ENCODE assay signal across 10 cellular contexts in the genomic region with DNA sequence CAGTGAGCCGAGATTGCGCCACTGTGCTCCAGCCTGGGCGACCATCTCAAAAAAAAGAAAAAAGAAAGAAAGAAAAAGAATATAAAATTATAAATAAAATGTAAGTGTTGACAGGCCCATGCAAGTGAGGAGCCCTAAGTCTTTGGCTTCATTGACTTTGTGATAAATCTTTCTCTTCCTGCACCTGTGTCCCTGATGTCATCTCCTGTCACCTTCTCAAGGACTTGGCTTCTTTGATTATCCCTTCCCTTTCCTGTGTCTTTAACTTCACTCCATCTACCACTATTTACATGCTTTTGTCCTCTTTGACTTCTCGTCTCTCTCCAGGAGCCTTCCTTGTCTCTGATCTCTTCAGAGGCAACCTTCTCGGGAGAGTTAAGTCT. TPM values are rescaled to one million over a fixed set of nuclear protein-coding genes. Genes with fewer than 3 reads are reported as not detected.
DNase-seq lines count a peak whose midpoint lies in the region; ATAC-seq and TF ChIP-seq lines count a peak whose summit lies in the region.
"Had no signal": no experiment of that assay in that cellular context is flagged by ENCODE, and none has a peak within 500 bp of the region (broad histone marks: within the 10 kb centered on the region; RNA-seq: fewer than 3 reads in every experiment).

No MANE protein-coding gene starts in this region.

- intact Hi-C loops in activated CD8-positive, alpha-beta T cell treated with anti-CD3 and anti-CD28 coated beads for 36 hours (cut with micrococcal nuclease): loop anchor here (5.0 kb wide), 1 partner anchor 46 kb away; no protein-coding TSS in a partner anchor
- intact Hi-C loops in testis (cut with DNase I; ENCODE audit: low total_unique reads): no loop called here

- WGBS in testis, 2 donors: 76 to 81% methylated on average over 5 of the region's 5 CpGs

- H3K4me1 Mint-ChIP-seq in activated naive CD4-positive, alpha-beta T cell treated with anti-CD3 and anti-CD28 coated beads, Interleukin-2, amount 10 ng/mL, durations not matched to agents 7 days and 5 days: peaks cover 29% of the 10 kb centered on the region
- peaks cover 54% of the 10 kb centered on the region for H3K4me1 Mint-ChIP-seq in activated CD8-positive, alpha-beta T cell treated with anti-CD3 and anti-CD28 coated beads for 36 hours (ENCODE audit: low read depth)
- H3K4me1 Mint-ChIP-seq in memory B cell: peaks cover 30% of the 10 kb centered on the region

- H3K27ac ChIP-seq in thoracic aorta: peak overlapping the region; percentile 29 to 71
- H3K27ac ChIP-seq in testis: peak overlapping the region in 1 of 2 donors; percentile 23

- H3K27me3 ChIP-seq in thoracic aorta (replicated peaks; ENCODE audit: insufficient read depth): no peaks in the 10 kb centered on the region
- H3K27me3 ChIP-seq in testis: no peaks in the 10 kb centered on the region
- no peaks in the 10 kb centered on the region for H3K27me3 ChIP-seq in BE2C

- H3K4me1 ChIP-seq in thoracic aorta (ENCODE audit: control insufficient read depth in 1 of 2, low read depth in 2 of 2): peaks cover 0 to 13% of the 10 kb centered on the region in 2 donors
- H3K4me1 ChIP-seq in testis: no peaks in the 10 kb centered on the region
- H3K4me1 ChIP-seq in BE2C: no peaks in the 10 kb centered on the region

- no peak for DNase-seq in activated naive CD4-positive, alpha-beta T cell treated with anti-CD3 and anti-CD28 coated beads, Interleukin-2, amount 10 ng/mL, durations not matched to agents 7 days and 5 days
- no peak for DNase-seq in activated naive CD4-positive, alpha-beta T cell (lab: John Stamatoyannopoulos, UW)
- DNase-seq in activated CD8-positive, alpha-beta T cell treated with anti-CD3 and anti-CD28 coated beads for 36 hours: no peak
- DNase-seq in memory B cell (ENCODE audit: low spot score in 2 of 2): no peak
- no peak for DNase-seq in thoracic aorta (ENCODE audit: low spot score)
- DNase-seq in LoVo (ENCODE audit: low spot score): no peak
- DNase-seq in testis: no peak
- no peak for DNase-seq in BE2C
- DNase-seq: NCI-H1694, retina had no signal

- H3K4me3 ChIP-seq in thoracic aorta: peak overlapping the region; percentile 59
- H3K4me3 ChIP-seq in testis: no peak overlapping the region
- H3K4me3 ChIP-seq in BE2C (ENCODE audit: low read depth, low read length): no peak overlapping the region

- H3K36me3 ChIP-seq in thoracic aorta: no peaks in the 10 kb centered on the region
- H3K36me3 ChIP-seq in testis (ENCODE audit: low read depth, missing control alignments): no peaks in the 10 kb centered on the region
- no peaks in the 10 kb centered on the region for H3K36me3 ChIP-seq in BE2C

- H3K36me3 Mint-ChIP-seq in activated naive CD4-positive, alpha-beta T cell treated with anti-CD3 and anti-CD28 coated beads, Interleukin-2, amount 10 ng/mL, durations not matched to agents 7 days and 5 days: peaks cover 1% of the 10 kb centered on the region
- peaks cover 3% of the 10 kb centered on the region for H3K36me3 Mint-ChIP-seq in activated CD8-positive, alpha-beta T cell treated with anti-CD3 and anti-CD28 coated beads for 36 hours (ENCODE audit: low read depth)
- H3K36me3 Mint-ChIP-seq in memory B cell: no peaks in the 10 kb centered on the region

- no peaks in the 10 kb centered on the region for H3K9me3 Mint-ChIP-seq in activated naive CD4-positive, alpha-beta T cell treated with anti-CD3 and anti-CD28 coated beads, Interleukin-2, amount 10 ng/mL, durations not matched to agents 7 days and 5 days
- peaks cover 2% of the 10 kb centered on the region for H3K9me3 Mint-ChIP-seq in activated CD8-positive, alpha-beta T cell treated with anti-CD3 and anti-CD28 coated beads for 36 hours
- no peaks in the 10 kb centered on the region for H3K9me3 Mint-ChIP-seq in memory B cell

- no peaks in the 10 kb centered on the region for H3K9me3 ChIP-seq in thoracic aorta
- no peaks in the 10 kb centered on the region for H3K9me3 ChIP-seq in testis
- H3K9me3 ChIP-seq in BE2C: no peaks in the 10 kb centered on the region

- peak overlapping the region; percentile 72 for H3K27ac Mint-ChIP-seq in activated naive CD4-positive, alpha-beta T cell treated with anti-CD3 and anti-CD28 coated beads, Interleukin-2, amount 10 ng/mL, durations not matched to agents 7 days and 5 days
- H3K27ac Mint-ChIP-seq in activated CD8-positive, alpha-beta T cell treated with anti-CD3 and anti-CD28 coated beads for 36 hours: peak overlapping the region; percentile 80
- peak overlapping the region; percentile 83 for H3K27ac Mint-ChIP-seq in memory B cell

- no peak overlapping the region for H3K4me3 Mint-ChIP-seq in activated naive CD4-positive, alpha-beta T cell treated with anti-CD3 and anti-CD28 coated beads, Interleukin-2, amount 10 ng/mL, durations not matched to agents 7 days and 5 days
- peak overlapping the region; percentile 40 for H3K4me3 Mint-ChIP-seq in activated CD8-positive, alpha-beta T cell treated with anti-CD3 and anti-CD28 coated beads for 36 hours
- no peak overlapping the region for H3K4me3 Mint-ChIP-seq in memory B cell

- POLR2A ChIA-PET in activated CD8-positive, alpha-beta T cell treated with anti-CD3 and anti-CD28 coated beads for 36 hours (lab: Charles Lee): no interaction called here

- CTCF ChIA-PET in activated naive CD4-positive, alpha-beta T cell treated with anti-CD3 and anti-CD28 coated beads, Interleukin-2, amount 10 ng/mL, durations not matched to agents 7 days and 5 days (lab: Charles Lee): interaction anchor here (1.2 kb wide), 1 partner anchor 32 kb away, joined by 4 read pairs; no protein-coding TSS in a partner anchor
- CTCF ChIA-PET in activated CD8-positive, alpha-beta T cell treated with anti-CD3 and anti-CD28 coated beads for 36 hours (lab: Charles Lee): no interaction called here

- no peak for TF ChIP-seq CTCF in activated CD8-positive, alpha-beta T cell treated with anti-CD3 and anti-CD28 coated beads for 36 hours (IDR thresholded peaks at IDR 0.05)
- TF ChIP-seq CTCF in thoracic aorta (IDR thresholded peaks at IDR 0.05): no peak
- no peak for TF ChIP-seq CTCF in testis (IDR thresholded peaks at IDR 0.05)
- no peak for TF ChIP-seq CTCF in BE2C (IDR thresholded peaks at IDR 0.05; ENCODE audit: low read depth, low read length)

- TF ChIP-seq POLR2A in testis (IDR thresholded peaks at IDR 0.05): no peak

- peaks cover 4% of the 10 kb centered on the region for H3K27me3 Mint-ChIP-seq in activated naive CD4-positive, alpha-beta T cell treated with anti-CD3 and anti-CD28 coated beads, Interleukin-2, amount 10 ng/mL, durations not matched to agents 7 days and 5 days
- no peaks in the 10 kb centered on the region for H3K27me3 Mint-ChIP-seq in activated CD8-positive, alpha-beta T cell treated with anti-CD3 and anti-CD28 coated beads for 36 hours
- no peaks in the 10 kb centered on the region for H3K27me3 Mint-ChIP-seq in memory B cell

- no peak for ATAC-seq in activated CD8-positive, alpha-beta T cell treated with anti-CD3 and anti-CD28 coated beads for 36 hours
- no peak for ATAC-seq in memory B cell (ENCODE audit: low read depth)
- no peak for ATAC-seq in thoracic aorta (ENCODE audit: insufficient number of reproducible peaks, low FRiP score, low read depth)

RNA-seq across cellular contexts. Expression of gene WNK1, which starts 33.6 kb away (rescaled TPM):
- total RNA-seq in activated CD8-positive, alpha-beta T cell treated with anti-CD3 and anti-CD28 coated beads for 36 hours: 100 to 1,000 TPM; 142 to 143 TPM
- total RNA-seq in thoracic aorta: 100 to 1,000 TPM; 191 to 197 TPM
- total RNA-seq in testis: 100 to 1,000 TPM; 259 to 276 TPM
- 152 TPM for polyA plus RNA-seq in testis (ENCODE audit: insufficient read depth, low read depth, low replicate concordance)
- 66.7 TPM for polyA plus RNA-seq in BE2C (2012; ENCODE audit: insufficient read depth, insufficient read length, low read depth)

RNA-seq across cellular contexts. Expression of gene NINJ2, which starts 55.5 kb away (rescaled TPM):
- total RNA-seq in activated CD8-positive, alpha-beta T cell treated with anti-CD3 and anti-CD28 coated beads for 36 hours: 1 to 10 TPM; 2.2 to 2.5 TPM
- 1 to 10 TPM; 2.4 to 5.3 TPM for total RNA-seq in thoracic aorta
- total RNA-seq in testis: 10 to 100 TPM in 1 of 2 donors, 1 to 10 TPM in 1; 9.2 to 17.3 TPM
- 11.2 TPM for polyA plus RNA-seq in testis (ENCODE audit: insufficient read depth, low read depth, low replicate concordance)
- polyA plus RNA-seq in BE2C (2012; ENCODE audit: insufficient read depth, insufficient read length, low read depth): 3.1 TPM
